16 cellular contexts compared by ENCODE assay signal in genomic region chr13:110428281-110428680, GRCh38.
"Had no signal": no experiment of that assay in that cellular context is flagged by ENCODE, and none has a peak within 500 bp of the region (broad histone marks: within the 10 kb centered on the region; RNA-seq: fewer than 3 reads in every experiment).

No MANE protein-coding gene starts in this region.

- H3K4me1 Mint-ChIP-seq: immature natural killer cell; memory B cell; stimulated activated effector memory CD8-positive, alpha-beta T cell treated with anti-CD3 and anti-CD28 coated beads, Interleukin-12 subunit alpha, Interleukin-12 subunit beta, amount 100 ng/mL, for 72 hours had no signal

- H3K9me3 Mint-ChIP-seq: dendritic cell treated with granulocyte-macrophage colony-stimulating factor and Interleukin-4, amounts not matched to agents 40 ng/mL and 50 ng/mL, for 4 days; immature natural killer cell; memory B cell; natural killer cell treated with Interleukin-12 subunit alpha and Interleukin-12 subunit beta and Interleukin-15 and Interleukin-18, amount 100 ng/mL, for 72 hours; stimulated activated effector memory CD8-positive, alpha-beta T cell treated with anti-CD3 and anti-CD28 coated beads, Interleukin-12 subunit alpha, Interleukin-12 subunit beta, amount 100 ng/mL, for 72 hours had no signal

- H3K4me1 ChIP-seq: foreskin keratinocyte, testis had no signal

- H3K4me3 ChIP-seq: left ventricle myocardium inferior, lower lobe of right lung, psoas muscle, testis had no signal

- H3K4me3 Mint-ChIP-seq: dendritic cell treated with granulocyte-macrophage colony-stimulating factor and Interleukin-4, amounts not matched to agents 40 ng/mL and 50 ng/mL, for 4 days; immature natural killer cell; memory B cell; natural killer cell treated with Interleukin-12 subunit alpha and Interleukin-12 subunit beta and Interleukin-15 and Interleukin-18, amount 100 ng/mL, for 72 hours; stimulated activated effector memory CD8-positive, alpha-beta T cell treated with anti-CD3 and anti-CD28 coated beads, Interleukin-12 subunit alpha, Interleukin-12 subunit beta, amount 100 ng/mL, for 72 hours had no signal

- H3K27me3 ChIP-seq: foreskin keratinocyte, testis had no signal

- DNase-seq: foreskin keratinocyte; immature natural killer cell; left ventricle myocardium inferior; lower lobe of right lung; midbrain; psoas muscle; small intestine; stimulated activated CD4-positive, alpha-beta T cell treated with anti-CD3 and anti-CD28 coated beads, Interleukin-4, amount 100 ng/mL, for 1 hour; stimulated activated CD8-positive, alpha-beta memory T cell treated with anti-CD3 and anti-CD28 coated beads, Interleukin-4, amount 100 ng/mL, for 48 hours; stimulated activated naive CD8-positive, alpha-beta T cell treated with anti-CD3 and anti-CD28 coated beads, Interleukin-15, Interleukin-2, amounts not matched to agents 100 U/mL and 50 U/mL, for 24 hours; testis; trophoblast cell had no signal

- H3K27ac Mint-ChIP-seq: dendritic cell treated with granulocyte-macrophage colony-stimulating factor and Interleukin-4, amounts not matched to agents 40 ng/mL and 50 ng/mL, for 4 days; immature natural killer cell; memory B cell; natural killer cell treated with Interleukin-12 subunit alpha and Interleukin-12 subunit beta and Interleukin-15 and Interleukin-18, amount 100 ng/mL, for 72 hours; stimulated activated effector memory CD8-positive, alpha-beta T cell treated with anti-CD3 and anti-CD28 coated beads, Interleukin-12 subunit alpha, Interleukin-12 subunit beta, amount 100 ng/mL, for 72 hours had no signal

- H3K36me3 Mint-ChIP-seq: immature natural killer cell; memory B cell; natural killer cell treated with Interleukin-12 subunit alpha and Interleukin-12 subunit beta and Interleukin-15 and Interleukin-18, amount 100 ng/mL, for 72 hours; stimulated activated effector memory CD8-positive, alpha-beta T cell treated with anti-CD3 and anti-CD28 coated beads, Interleukin-12 subunit alpha, Interleukin-12 subunit beta, amount 100 ng/mL, for 72 hours had no signal

- H3K27ac ChIP-seq: foreskin keratinocyte, left ventricle myocardium inferior, lower lobe of right lung, psoas muscle, testis had no signal

- ATAC-seq: foreskin keratinocyte; lower lobe of right lung; natural killer cell treated with Interleukin-12 subunit alpha and Interleukin-12 subunit beta and Interleukin-15 and Interleukin-18, amount 100 ng/mL, for 72 hours; psoas muscle; stimulated activated effector memory CD8-positive, alpha-beta T cell treated with anti-CD3 and anti-CD28 coated beads, Interleukin-12 subunit alpha, Interleukin-12 subunit beta, amount 100 ng/mL, for 72 hours; stimulated activated naive CD8-positive, alpha-beta T cell treated with anti-CD3 and anti-CD28 coated beads, Interleukin-15, Interleukin-2, amounts not matched to agents 100 U/mL and 50 U/mL, for 24 hours had no signal

- H3K9me3 ChIP-seq: left ventricle myocardium inferior, lower lobe of right lung, psoas muscle, testis had no signal
